9 cellular contexts compared by ENCODE assay signal in genomic region chr2:20604957-20605381, GRCh38. TPM values are rescaled to one million over a fixed set of nuclear protein-coding genes. Genes with fewer than 3 reads are reported as not detected.
A peak's percentile ranks its signal among the peaks of the same experiment; 100 is the strongest.
DNase-seq lines count a peak whose midpoint lies in the region; TF ChIP-seq lines count a peak whose summit lies in the region.
"Had no signal": no experiment of that assay in that cellular context is flagged by ENCODE, and none has a peak within 500 bp of the region (broad histone marks: within the 10 kb centered on the region; RNA-seq: fewer than 3 reads in every experiment).

No MANE protein-coding gene starts in this region.

- H3K23ac ChIP-seq in mesenchymal stem cell (ENCODE audit: low read length in 2 of 2) (no peak overlapping the region), neuronal stem cell (ENCODE audit: low read depth, low read length, poor library complexity) (no peak overlapping the region)

- H2BK120ac ChIP-seq in mesenchymal stem cell (ENCODE audit: low read depth, low read length) (no peak overlapping the region), neuronal stem cell (ENCODE audit: low read depth, low read length) (no peak overlapping the region)

- H3K9ac ChIP-seq in mesenchymal stem cell (ENCODE audit: low read length) (peak overlapping the region; percentile 28), subcutaneous abdominal adipose tissue (ENCODE audit: low read length in 5 of 5) (no peak overlapping the region), neuronal stem cell (ENCODE audit: low read depth, low read length, poor library complexity) (no peak overlapping the region)

- H3K18ac ChIP-seq in mesenchymal stem cell (ENCODE audit: low read depth in 1 of 2, low read length in 2 of 2), result peak overlapping the region in 1 of 2 experiments; percentile 59
- no peak overlapping the region for H3K18ac ChIP-seq in neuronal stem cell (ENCODE audit: low read length)

- no peak overlapping the region for H2AK5ac ChIP-seq in mesenchymal stem cell (ENCODE audit: low read length, severe bottlenecking)
- H2AK5ac ChIP-seq in neuronal stem cell (ENCODE audit: low read depth, low read length), result no peak overlapping the region

- H3K27me3 ChIP-seq in dorsolateral prefrontal cortex, result no peaks in the 10 kb centered on the region
- H3K27me3 ChIP-seq in mesenchymal stem cell (ENCODE audit: control insufficient read depth in 1 of 2, insufficient read depth in 1 of 2, low read length in 2 of 2), result no peaks in the 10 kb centered on the region
- H3K27me3 ChIP-seq in subcutaneous abdominal adipose tissue (ENCODE audit: control insufficient read depth in 5 of 5, insufficient read depth in 4 of 5, low read length in 5 of 5), result no peaks in the 10 kb centered on the region
- H3K27me3 ChIP-seq in neuronal stem cell (ENCODE audit: control insufficient read depth in 3 of 3, insufficient read depth in 3 of 3, low read depth in 1 of 3, low read length in 3 of 3), result no peaks in the 10 kb centered on the region

- H2BK15ac ChIP-seq in mesenchymal stem cell (ENCODE audit: low read depth, poor library complexity, severe bottlenecking) (no peak overlapping the region), neuronal stem cell (ENCODE audit: low read length) (no peak overlapping the region)

- no peak for TF ChIP-seq CTCF in dorsolateral prefrontal cortex (IDR thresholded peaks at IDR 0.05 in 54 of 56, conservative IDR thresholded peaks at IDR 0.05 in 2 of 56; ENCODE audit: low read depth in 1 of 56, partially characterized antibody in 56 of 56)

- H3K4me1 ChIP-seq in mesenchymal stem cell (ENCODE audit: control insufficient read depth, insufficient read depth, low read depth, low read length), result peaks cover 12% of the 10 kb centered on the region
- H3K4me1 ChIP-seq in subcutaneous abdominal adipose tissue (ENCODE audit: control insufficient read depth in 5 of 5, insufficient read depth in 5 of 5, low read length in 5 of 5), result peaks cover 7 to 45% (median 37%) of the 10 kb centered on the region in 5 donors
- peaks cover 5 to 13% of the 10 kb centered on the region in 2 donors for H3K4me1 ChIP-seq in neuronal stem cell (ENCODE audit: control insufficient read depth in 2 of 2, insufficient read depth in 1 of 2, low read depth in 1 of 2, low read length in 2 of 2)

- intact Hi-C loops in dorsolateral prefrontal cortex (cut with DNase I), result no loop called here

- H3K4me3 ChIP-seq in dorsolateral prefrontal cortex (no peak overlapping the region), mesenchymal stem cell (ENCODE audit: insufficient read depth in 1 of 2, low read depth in 1 of 2, low read length in 2 of 2) (no peak overlapping the region), subcutaneous abdominal adipose tissue (ENCODE audit: low read depth in 1 of 5, low read length in 5 of 5) (no peak overlapping the region), neuronal stem cell (ENCODE audit: low read length in 2 of 2) (no peak overlapping the region)

- H3K4ac ChIP-seq in mesenchymal stem cell (ENCODE audit: low read depth in 1 of 2, low read length in 2 of 2), result no peak overlapping the region
- no peak overlapping the region for H3K4ac ChIP-seq in neuronal stem cell (ENCODE audit: low read length)

- no peak overlapping the region for H3K4me2 ChIP-seq in mesenchymal stem cell (ENCODE audit: low read length, poor library complexity, severe bottlenecking)
- H3K4me2 ChIP-seq in neuronal stem cell (ENCODE audit: insufficient read depth, low read length, poor library complexity, severe bottlenecking), result no peak overlapping the region

- DNase-seq in NCI-H226 (peak; percentile 76), dorsolateral prefrontal cortex (peak in 6 of 10 donors; percentile 15 to 48 (median 35)), mesenchymal stem cell (peak; percentile 55), activated gamma-delta T cell treated with Interleukin-2 at 50 U/mL for 16 hours (no peak), iPS-NIHi11 (ENCODE audit: low spot score) (no peak), KG1 (lab: John Stamatoyannopoulos, UW) (no peak), neuronal stem cell (ENCODE audit: low spot score) (no peak)
- DNase-seq: activated CD4-positive, alpha-beta T cell treated with anti-CD3 and anti-CD28 coated beads for 4 hours had no signal

- H3K79me1 ChIP-seq in mesenchymal stem cell (replicated peaks; ENCODE audit: low read length, poor library complexity, severe bottlenecking) (no peaks in the 10 kb centered on the region), neuronal stem cell (ENCODE audit: low read depth, low read length) (no peaks in the 10 kb centered on the region)

- H3K9me3 ChIP-seq in mesenchymal stem cell (ENCODE audit: control insufficient read depth, low read length), result peaks cover 3% of the 10 kb centered on the region
- H3K9me3 ChIP-seq in subcutaneous abdominal adipose tissue (ENCODE audit: control insufficient read depth in 5 of 5, low read length in 5 of 5), result no peaks in the 10 kb centered on the region
- peaks cover 0 to 4% of the 10 kb centered on the region in 2 donors for H3K9me3 ChIP-seq in neuronal stem cell (replicated peaks in 1 of 2; ENCODE audit: control insufficient read depth in 2 of 2, insufficient read depth in 1 of 2, low read depth in 1 of 2, low read length in 2 of 2)

- no peak overlapping the region for H4K91ac ChIP-seq in mesenchymal stem cell (ENCODE audit: low read length)
- H4K91ac ChIP-seq in neuronal stem cell (ENCODE audit: low read depth, low read length, poor library complexity), result no peak overlapping the region

- 84% methylated on average over 4 of the region's 4 CpGs for WGBS in mesenchymal stem cell
- no CpG with 5 or more reads among the region's 4 CpGs for WGBS in neuronal stem cell (ENCODE audit: extremely low coverage in 2 of 2, insufficient read length in 2 of 2, insufficient replicate concordance in 1 of 2), 2 donors

- H2BK12ac ChIP-seq in mesenchymal stem cell (ENCODE audit: low read length in 2 of 2), result peak overlapping the region in 1 of 2 experiments; percentile 77
- no peak overlapping the region for H2BK12ac ChIP-seq in neuronal stem cell (ENCODE audit: low read length)

- H2BK5ac ChIP-seq in mesenchymal stem cell (ENCODE audit: low read depth, low read length, poor library complexity, severe bottlenecking), result no peak overlapping the region
- no peak overlapping the region for H2BK5ac ChIP-seq in neuronal stem cell (ENCODE audit: low read length)

- H3K27ac ChIP-seq in dorsolateral prefrontal cortex, result peak overlapping the region in 53 of 59 donors; percentile 1 to 82 (median 68)
- no peak overlapping the region for H3K27ac ChIP-seq in mesenchymal stem cell (ENCODE audit: low read length, poor library complexity, severe bottlenecking)
- peak overlapping the region; percentile 7 for H3K27ac ChIP-seq in subcutaneous abdominal adipose tissue (ENCODE audit: low read depth, low read length)
- H3K27ac ChIP-seq in neuronal stem cell (replicated peaks; ENCODE audit: low read length), result no peak overlapping the region

- H4K8ac ChIP-seq in mesenchymal stem cell (ENCODE audit: low read length), result no peak overlapping the region
- H4K8ac ChIP-seq in neuronal stem cell (ENCODE audit: low read depth, low read length), result no peak overlapping the region

- H3K14ac ChIP-seq in mesenchymal stem cell (ENCODE audit: low read length in 2 of 2) (no peak overlapping the region), neuronal stem cell (ENCODE audit: low read length) (no peak overlapping the region)

- no peak overlapping the region for H2AFZ ChIP-seq in mesenchymal stem cell (ENCODE audit: low read depth, low read length)
- H2AFZ ChIP-seq in neuronal stem cell (ENCODE audit: low read length), result no peak overlapping the region

- no peaks in the 10 kb centered on the region for H3K36me3 ChIP-seq in mesenchymal stem cell (ENCODE audit: control insufficient read depth in 1 of 2, insufficient read depth in 2 of 2, low read depth in 1 of 2, low read length in 2 of 2)
- H3K36me3 ChIP-seq in subcutaneous abdominal adipose tissue (ENCODE audit: control insufficient read depth in 5 of 5, insufficient read depth in 5 of 5, low read length in 5 of 5), result no peaks in the 10 kb centered on the region
- H3K36me3 ChIP-seq in neuronal stem cell (replicated peaks in 1 of 2; ENCODE audit: control insufficient read depth in 2 of 2, insufficient read depth in 2 of 2, low read length in 2 of 2), result no peaks in the 10 kb centered on the region

RNA-seq across cellular contexts. Expression of gene HS1BP3, which starts 45.9 kb away (rescaled TPM):
- 10 to 100 TPM; 18.3 to 36.0 (median 26.0) TPM for total RNA-seq in dorsolateral prefrontal cortex
- polyA plus RNA-seq in mesenchymal stem cell (2013, experiment 1 of 2), result 42.4 TPM
- polyA plus RNA-seq in mesenchymal stem cell (2013, experiment 2 of 2), result 39.8 TPM
- 13.1 TPM for polyA plus RNA-seq in neuronal stem cell (2013, experiment 1 of 2)
- polyA plus RNA-seq in neuronal stem cell (2013, experiment 2 of 2), result 12.9 TPM

Comparison
In these comparisons a context has a peak if more than half of its experiments do, and no peak if none do; other contexts are left out.
1. DNase-seq: peak in NCI-H226 (single experiment), dorsolateral prefrontal cortex (6 of 10) and mesenchymal stem cell (single experiment); none in activated gamma-delta T cell treated with Interleukin-2 at 50 U/mL for 16 hours (single experiment), iPS-NIHi11 (single experiment), KG1 (single experiment) and neuronal stem cell (single experiment).
2. H3K27ac ChIP-seq: peak in dorsolateral prefrontal cortex (53 of 59) and subcutaneous abdominal adipose tissue (single experiment); none in mesenchymal stem cell (single experiment) and neuronal stem cell (single experiment).